ENCODE assay signal across 21 cellular contexts in the genomic region with DNA sequence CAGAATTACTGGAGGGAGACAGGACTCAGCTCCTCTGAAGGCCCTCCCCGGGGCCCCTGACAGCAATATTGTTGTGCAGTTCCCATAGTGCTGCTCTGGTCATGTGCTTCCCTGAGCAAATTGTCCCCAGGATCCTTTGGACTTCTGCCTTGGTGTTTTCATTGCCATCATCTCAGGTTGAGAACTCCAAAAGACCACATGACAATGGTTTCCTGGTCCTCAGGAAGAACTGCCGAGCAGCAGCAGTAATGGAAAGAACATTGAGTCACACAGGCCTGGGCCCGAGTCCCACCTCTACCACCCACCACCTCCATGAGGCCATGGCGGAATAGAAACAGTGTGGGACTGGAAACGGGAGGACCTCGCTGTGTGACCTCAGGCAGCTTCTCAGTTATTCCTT. TPM values are rescaled to one million over a fixed set of nuclear protein-coding genes. Genes with fewer than 3 reads are reported as not detected.
DNase-seq lines count a peak whose midpoint lies in the region; TF ChIP-seq lines count a peak whose summit lies in the region.
"Had no signal": no experiment of that assay in that cellular context is flagged by ENCODE, and none has a peak within 500 bp of the region (broad histone marks: within the 10 kb centered on the region; RNA-seq: fewer than 3 reads in every experiment).

No MANE protein-coding gene starts in this region.

- peak overlapping the region; percentile 26; the same call in 1 of the 2 replicates for H3K27ac ChIP-seq in ACC112 (ENCODE audit: low read depth, low read length)
- peak overlapping the region; percentile 32 to 47 for H3K27ac ChIP-seq in coronary artery
- no peak overlapping the region for H3K27ac ChIP-seq in mesendoderm (ENCODE audit: low read depth, low read length)
- H3K27ac ChIP-seq: BLaER1 treated with 17β-estradiol and CSF1 and Interleukin-3, amounts not matched to agents 10 nM and 100 nM; left lung had no signal

- WGBS in mesendoderm (ENCODE audit: extremely low coverage, insufficient coverage, low lambda C conversion rate), result no CpG with 5 or more reads among the region's 6 CpGs

- peak; percentile 28 for DNase-seq in activated CD4-positive, alpha-beta T cell treated with anti-CD3 and anti-CD28 coated beads for 48 hours
- no peak for DNase-seq in activated CD4-positive, alpha-beta T cell treated with anti-CD3 and anti-CD28 coated beads for 1 hour
- DNase-seq in coronary artery (ENCODE audit: low spot score), result no peak
- DNase-seq in mesendoderm, result no peak
- DNase-seq in erythroblast (lab: John Stamatoyannopoulos, UW), result no peak
- DNase-seq in AG20443 (ENCODE audit: low spot score), result no peak
- no peak for DNase-seq in COLO668 (lab: John Stamatoyannopoulos, UW; ENCODE audit: unreplicated experiment)
- DNase-seq: activated CD8-positive, alpha-beta memory T cell treated with anti-CD3 and anti-CD28 coated beads, Interleukin-2, amount 10 ng/mL, durations not matched to agents 7 days and 5 days; activated gamma-delta T cell; gastrocnemius medialis; GDM1; left lung; MV-4-11; NCI-H2107; NCI-H524; SHP77; stimulated activated CD8-positive, alpha-beta memory T cell treated with anti-CD3 and anti-CD28 coated beads, Interleukin-4, amount 100 ng/mL, for 48 hours; thyroid gland had no signal

- TF ChIP-seq POLR2A in erythroblast (IDR thresholded peaks at IDR 0.05; ENCODE audit: low read length), result no peak

- H3K27me3 ChIP-seq in ACC112 (ENCODE audit: insufficient read depth, low read length) (no peaks in the 10 kb centered on the region), mesendoderm (ENCODE audit: insufficient read depth, low read length, poor library complexity) (no peaks in the 10 kb centered on the region)
- H3K27me3 ChIP-seq: BLaER1 treated with 17β-estradiol and CSF1 and Interleukin-3, amounts not matched to agents 10 nM and 100 nM; gastrocnemius medialis; left lung; thyroid gland had no signal

- H2BK15ac ChIP-seq in mesendoderm (replicated peaks; ENCODE audit: low read depth), result no peak overlapping the region

- H3K36me3 ChIP-seq in ACC112 (ENCODE audit: insufficient read depth, low read length) (no peaks in the 10 kb centered on the region), mesendoderm (ENCODE audit: control insufficient read depth, insufficient read depth, low read length) (no peaks in the 10 kb centered on the region)
- H3K36me3 ChIP-seq: BLaER1 treated with 17β-estradiol and CSF1 and Interleukin-3, amounts not matched to agents 10 nM and 100 nM; gastrocnemius medialis; left lung; thyroid gland had no signal

- H2AK5ac ChIP-seq in mesendoderm (ENCODE audit: low read length), result no peak overlapping the region

- peak overlapping the region; percentile 71 for H2AFZ ChIP-seq in ACC112 (ENCODE audit: low read length, unreplicated experiment)

- H4K5ac ChIP-seq in mesendoderm (ENCODE audit: low read length), result no peak overlapping the region

- H3K4ac ChIP-seq in mesendoderm (ENCODE audit: low read depth, low read length), result no peak overlapping the region

- no peak overlapping the region for H3K18ac ChIP-seq in mesendoderm (ENCODE audit: low read length)

- peak overlapping the region; percentile 3 for H3K56ac ChIP-seq in mesendoderm (ENCODE audit: low read length)

- no peaks in the 10 kb centered on the region for H3K79me1 ChIP-seq in mesendoderm (ENCODE audit: low read length)

- H3K4me3 ChIP-seq in ACC112 (ENCODE audit: low read depth, low read length), result no peak overlapping the region
- H3K4me3 ChIP-seq in coronary artery, result no peak overlapping the region
- no peak overlapping the region for H3K4me3 ChIP-seq in mesendoderm (ENCODE audit: low read length)
- H3K4me3 ChIP-seq: BLaER1 treated with 17β-estradiol and CSF1 and Interleukin-3, amounts not matched to agents 10 nM and 100 nM; GM12878; thyroid gland had no signal

- H2BK120ac ChIP-seq in mesendoderm (ENCODE audit: low read depth, low read length), result no peak overlapping the region

- no peak overlapping the region for H3K9ac ChIP-seq in mesendoderm (ENCODE audit: low read length)

- H3K4me1 ChIP-seq in ACC112 (ENCODE audit: control insufficient read depth, insufficient read depth, low read length, unreplicated experiment) (peaks cover 45% of the 10 kb centered on the region), mesendoderm (ENCODE audit: control insufficient read depth, low read depth, low read length) (peaks cover 2% of the 10 kb centered on the region)

- H3K4me2 ChIP-seq in mesendoderm (ENCODE audit: low read length), result no peak overlapping the region

- no peak for TF ChIP-seq CTCF in coronary artery (IDR thresholded peaks at IDR 0.05)

- H4K8ac ChIP-seq in mesendoderm (ENCODE audit: low read depth, low read length), result no peak overlapping the region

- H2BK5ac ChIP-seq in mesendoderm (ENCODE audit: low read length), result no peak overlapping the region

- H3K79me2 ChIP-seq in ACC112 (ENCODE audit: control insufficient read depth, insufficient read depth, low read length, unreplicated experiment) (peaks cover 15% of the 10 kb centered on the region), mesendoderm (ENCODE audit: control insufficient read depth, insufficient read depth, low read length) (no peaks in the 10 kb centered on the region)

- no peak overlapping the region for H3K23ac ChIP-seq in mesendoderm (ENCODE audit: low read length)

RNA-seq across cellular contexts. Expression of gene CTTNBP2NL, which starts 6.3 kb away (rescaled TPM):
- polyA plus RNA-seq in mesendoderm (2013, experiment 1 of 2), result 12.2 TPM
- polyA plus RNA-seq in mesendoderm (2013, experiment 2 of 2), result 13.3 TPM
